ENCODE assay signal across 17 cellular contexts in the genomic region with DNA sequence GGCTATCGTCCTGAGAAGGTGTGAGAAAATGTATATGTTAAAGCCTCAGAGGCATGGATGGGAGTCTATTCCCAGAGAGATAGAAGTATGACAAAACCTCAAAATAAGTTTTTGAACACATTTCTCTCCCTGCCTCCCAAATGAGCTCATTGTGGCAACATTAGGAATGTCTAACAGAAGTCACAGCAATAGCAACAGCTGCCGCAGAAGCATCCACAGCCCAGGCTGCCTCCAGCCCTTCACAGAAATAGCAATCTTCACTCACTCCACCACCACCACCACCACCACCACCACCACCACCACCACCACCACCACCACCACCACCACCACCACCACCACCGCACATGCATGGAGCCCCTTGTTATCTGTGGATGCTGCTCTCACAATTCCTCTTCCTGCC. TPM values are rescaled to one million over a fixed set of nuclear protein-coding genes. Genes with fewer than 3 reads are reported as not detected.
"Had no signal": no experiment of that assay in that cellular context is flagged by ENCODE, and none has a peak within 500 bp of the region (broad histone marks: within the 10 kb centered on the region; RNA-seq: fewer than 3 reads in every experiment).

No MANE protein-coding gene starts in this region.

- H3K9me3 ChIP-seq: lower lobe of right lung, pancreas, SK-N-SH had no signal

- H3K27ac ChIP-seq: cardiac muscle cell, lower lobe of right lung, pancreas had no signal

- H3K27ac Mint-ChIP-seq: mesothelial cell of epicardium; naive thymus-derived CD4-positive, alpha-beta T cell; T-cell had no signal

- H3K4me3 Mint-ChIP-seq: mesothelial cell of epicardium; naive thymus-derived CD4-positive, alpha-beta T cell; T-cell had no signal

- DNase-seq: activated naive CD4-positive, alpha-beta T cell treated with Interleukin-2 at 50 U/mL for 16 hours; erythroblast; glutamatergic neuron; lower lobe of right lung; naive thymus-derived CD4-positive, alpha-beta T cell; SK-N-SH; small intestine; stimulated activated CD4-positive, alpha-beta T cell treated with anti-CD3 and anti-CD28 coated beads, Interleukin-4, amount 100 ng/mL, for 4 hours; stimulated activated CD8-positive, alpha-beta memory T cell treated with anti-CD3 and anti-CD28 coated beads, Interleukin-4, amount 100 ng/mL, for 48 hours; stimulated activated naive CD4-positive, alpha-beta T cell treated with Interleukin-2 at 50 U/mL for 16 hours; substantia nigra; T-cell; T-helper 9 cell; trophoblast cell had no signal

- H3K27me3 ChIP-seq: cardiac muscle cell, pancreas had no signal

- H3K4me2 ChIP-seq: SK-N-SH had no signal

- H3K4me3 ChIP-seq: cardiac muscle cell, lower lobe of right lung, pancreas had no signal

- H3K9ac ChIP-seq: SK-N-SH had no signal

- H3K36me3 ChIP-seq: cardiac muscle cell, lower lobe of right lung, pancreas had no signal

- H3K4me1 Mint-ChIP-seq: mesothelial cell of epicardium, T-cell had no signal

- H3K9me3 Mint-ChIP-seq: T-cell had no signal

- H3K4me1 ChIP-seq: lower lobe of right lung, pancreas had no signal

RNA-seq across cellular contexts. Expression of gene GALNT8, which starts 18.3 kb away (rescaled TPM):
- polyA plus RNA-seq: SK-N-SH had no signal
